12 cellular contexts compared by ENCODE assay signal in the genomic region with DNA sequence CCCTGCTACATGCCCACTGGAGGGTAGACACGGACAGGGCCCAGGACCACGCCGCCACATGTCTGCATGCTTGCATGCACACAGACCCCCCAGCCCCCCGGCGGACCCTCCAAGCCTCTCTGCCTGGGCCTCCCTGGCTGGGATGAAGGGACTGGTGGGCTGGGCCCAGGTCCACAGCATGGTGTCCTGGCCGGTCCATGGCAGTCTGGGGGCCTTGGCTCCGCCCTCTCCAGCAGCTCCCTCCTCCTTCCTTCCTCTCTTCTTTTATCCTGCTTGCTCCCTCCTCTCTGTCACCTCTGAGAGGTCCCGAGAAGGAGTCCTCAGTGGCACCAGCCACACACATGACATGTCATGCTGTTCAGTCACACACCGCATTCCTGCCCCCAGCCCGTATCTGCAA. TPM values are rescaled to one million over a fixed set of nuclear protein-coding genes. Genes with fewer than 3 reads are reported as not detected.
DNase-seq lines count a peak whose midpoint lies in the region; TF ChIP-seq lines count a peak whose summit lies in the region.
"Had no signal": no experiment of that assay in that cellular context is flagged by ENCODE, and none has a peak within 500 bp of the region (broad histone marks: within the 10 kb centered on the region; RNA-seq: fewer than 3 reads in every experiment).

No MANE protein-coding gene starts in this region.

- peak overlapping the region; percentile 66 for H4K8ac ChIP-seq in neuronal stem cell (ENCODE audit: low read depth, low read length)

- H2AFZ ChIP-seq in neuronal stem cell (ENCODE audit: low read length): no peak overlapping the region

- H3K4me3 Mint-ChIP-seq in activated naive CD4-positive, alpha-beta T cell treated with anti-CD3 and anti-CD28 coated beads, Interleukin-2, amount 50 U/mL, for 24 hours: no peak overlapping the region
- H3K4me3 Mint-ChIP-seq: CD14-positive monocyte had no signal

- H3K9ac ChIP-seq in neuronal stem cell (ENCODE audit: low read depth, low read length, poor library complexity): no peak overlapping the region

- H3K9me3 ChIP-seq in neuronal stem cell (replicated peaks in 1 of 2; ENCODE audit: control insufficient read depth in 2 of 2, insufficient read depth in 1 of 2, low read depth in 1 of 2, low read length in 2 of 2): no peaks in the 10 kb centered on the region

- H3K27ac ChIP-seq in RWPE1 (peak overlapping the region; percentile 100), cingulate gyrus (ENCODE audit: low read depth, low read length) (peak overlapping the region; percentile 89), neuronal stem cell (replicated peaks; ENCODE audit: low read length) (no peak overlapping the region)
- H3K27ac ChIP-seq: 22Rv1 had no signal

- no peak for DNase-seq in activated naive CD4-positive, alpha-beta T cell treated with Interleukin-2 at 50 U/mL for 16 hours
- DNase-seq in RWPE1 (ENCODE audit: low spot score): no peak
- no peak for DNase-seq in neuronal stem cell (ENCODE audit: low spot score)
- no peak for DNase-seq in CD1c-positive myeloid dendritic cell (ENCODE audit: extremely low spot score)
- no peak for DNase-seq in SKM-1 (lab: John Stamatoyannopoulos, UW; ENCODE audit: unreplicated experiment)
- DNase-seq in NCI-H187 treated with DMSO at 0.1 percent for 48 hours (lab: John Stamatoyannopoulos, UW): no peak
- DNase-seq: DMS53, GF-D8 had no signal

- no peaks in the 10 kb centered on the region for H3K79me1 ChIP-seq in neuronal stem cell (ENCODE audit: low read depth, low read length)

- H2BK120ac ChIP-seq in neuronal stem cell (ENCODE audit: low read depth, low read length): no peak overlapping the region

- POLR2A ChIA-PET in RWPE1 (lab: Yijun Ruan, JAX; ENCODE audit: low non-redundant PET): no interaction called here

- peak overlapping the region; percentile 40 for H2AK5ac ChIP-seq in neuronal stem cell (ENCODE audit: low read depth, low read length)

- peak overlapping the region; percentile 65 for H2BK12ac ChIP-seq in neuronal stem cell (ENCODE audit: low read length)

- peak overlapping the region; percentile 64 for H4K91ac ChIP-seq in neuronal stem cell (ENCODE audit: low read depth, low read length, poor library complexity)

- H3K4me3 ChIP-seq in neuronal stem cell (ENCODE audit: low read length in 2 of 2): no peak overlapping the region

- H3K4me1 ChIP-seq in neuronal stem cell (ENCODE audit: control insufficient read depth in 2 of 2, insufficient read depth in 1 of 2, low read depth in 1 of 2, low read length in 2 of 2): peaks cover 0 to 6% of the 10 kb centered on the region in 2 donors

- no peaks in the 10 kb centered on the region for H3K36me3 ChIP-seq in neuronal stem cell (replicated peaks in 1 of 2; ENCODE audit: control insufficient read depth in 2 of 2, insufficient read depth in 2 of 2, low read length in 2 of 2)

- H3K36me3 Mint-ChIP-seq in activated naive CD4-positive, alpha-beta T cell treated with anti-CD3 and anti-CD28 coated beads, Interleukin-2, amount 50 U/mL, for 24 hours: no peaks in the 10 kb centered on the region
- H3K36me3 Mint-ChIP-seq: CD14-positive monocyte had no signal

- peaks cover 0 to 34% (median 0%) of the 10 kb centered on the region in 3 experiments for H3K27me3 ChIP-seq in neuronal stem cell (ENCODE audit: control insufficient read depth in 3 of 3, insufficient read depth in 3 of 3, low read depth in 1 of 3, low read length in 3 of 3)

- WGBS in neuronal stem cell (ENCODE audit: extremely low coverage in 2 of 2, insufficient read length in 2 of 2, insufficient replicate concordance in 1 of 2), 2 donors: no CpG with 5 or more reads among the region's 10 CpGs

- no peak overlapping the region for H3K4me2 ChIP-seq in neuronal stem cell (ENCODE audit: insufficient read depth, low read length, poor library complexity, severe bottlenecking)

- H3K27ac Mint-ChIP-seq in activated naive CD4-positive, alpha-beta T cell treated with anti-CD3 and anti-CD28 coated beads, Interleukin-2, amount 50 U/mL, for 24 hours: peak overlapping the region; percentile 24
- H3K27ac Mint-ChIP-seq: CD14-positive monocyte had no signal

- no peaks in the 10 kb centered on the region for H3K9me3 Mint-ChIP-seq in activated naive CD4-positive, alpha-beta T cell treated with anti-CD3 and anti-CD28 coated beads, Interleukin-2, amount 50 U/mL, for 24 hours
- H3K9me3 Mint-ChIP-seq: CD14-positive monocyte had no signal

- peak overlapping the region; percentile 7 for H2BK5ac ChIP-seq in neuronal stem cell (ENCODE audit: low read length)

- no peaks in the 10 kb centered on the region for H3K4me1 Mint-ChIP-seq in activated naive CD4-positive, alpha-beta T cell treated with anti-CD3 and anti-CD28 coated beads, Interleukin-2, amount 50 U/mL, for 24 hours
- H3K4me1 Mint-ChIP-seq: CD14-positive monocyte had no signal

- H3K23ac ChIP-seq in neuronal stem cell (ENCODE audit: low read depth, low read length, poor library complexity): peak overlapping the region; percentile 40

- H3K14ac ChIP-seq in neuronal stem cell (ENCODE audit: low read length): peak overlapping the region; percentile 86

- H3K4ac ChIP-seq in neuronal stem cell (ENCODE audit: low read length): no peak overlapping the region

- no peak for TF ChIP-seq CTCF in RWPE1 (conservative IDR thresholded peaks at IDR 0.05; ENCODE audit: low read depth)

- CTCF ChIA-PET in RWPE1 (lab: Yijun Ruan, JAX): no interaction called here

- H2BK15ac ChIP-seq in neuronal stem cell (ENCODE audit: low read length): peak overlapping the region; percentile 24

- no peaks in the 10 kb centered on the region for H3K27me3 Mint-ChIP-seq in activated naive CD4-positive, alpha-beta T cell treated with anti-CD3 and anti-CD28 coated beads, Interleukin-2, amount 50 U/mL, for 24 hours

- H3K18ac ChIP-seq in neuronal stem cell (ENCODE audit: low read length): peak overlapping the region; percentile 6

RNA-seq across cellular contexts. Expression of gene DUSP7, which starts 24.5 kb away (rescaled TPM):
- 13.5 TPM for polyA plus RNA-seq in neuronal stem cell (2013, experiment 1 of 2)
- polyA plus RNA-seq in neuronal stem cell (2013, experiment 2 of 2): 13.8 TPM

RNA-seq across cellular contexts. Expression of gene RPL29, which starts 36.2 kb away (rescaled TPM):
- 2,500 TPM for polyA plus RNA-seq in neuronal stem cell (2013, experiment 1 of 2)
- polyA plus RNA-seq in neuronal stem cell (2013, experiment 2 of 2): 2,467 TPM

RNA-seq across cellular contexts. Expression of gene ACY1, which starts 48.6 kb away (rescaled TPM):
- polyA plus RNA-seq in neuronal stem cell (2013, experiment 1 of 2): 7.8 TPM
- 7.4 TPM for polyA plus RNA-seq in neuronal stem cell (2013, experiment 2 of 2)

RNA-seq across cellular contexts. Expression of gene ABHD14A, which starts 57.0 kb away (rescaled TPM):
- 18.1 TPM for polyA plus RNA-seq in neuronal stem cell (2013, experiment 1 of 2)
- 16.4 TPM for polyA plus RNA-seq in neuronal stem cell (2013, experiment 2 of 2)

RNA-seq across cellular contexts. Expression of gene ABHD14B, which starts 58.0 kb away (rescaled TPM):
- 4.3 TPM for polyA plus RNA-seq in neuronal stem cell (2013, experiment 1 of 2)
- polyA plus RNA-seq in neuronal stem cell (2013, experiment 2 of 2): 4.5 TPM
